Comparison of ENCODE assay signal across 8 cellular contexts in genomic region chr11:5625281-5625680, GRCh38. TPM values are rescaled to one million over a fixed set of nuclear protein-coding genes. Genes with fewer than 3 reads are reported as not detected.
DNase-seq lines count a peak whose midpoint lies in the region; ATAC-seq and TF ChIP-seq lines count a peak whose summit lies in the region.

No MANE protein-coding gene starts in this region.

- ATAC-seq in GM21723 (IDR thresholded peaks at IDR 0.05; ENCODE audit: unreplicated experiment) (peak; percentile 5), gastroesophageal sphincter (no peak), HG02610 (IDR thresholded peaks at IDR 0.05; ENCODE audit: unreplicated experiment) (no peak)

- DNase-seq in NCI-H2081 (lab: John Stamatoyannopoulos, UW) (no peak), WERI-Rb-1 (no peak), NCI-H446 treated with DMSO at 0.1 percent for 48 hours (lab: John Stamatoyannopoulos, UW) (no peak)

- peak overlapping the region; percentile 79 for H3K9ac ChIP-seq in skeletal muscle satellite cell (ENCODE audit: low read depth, low read length)

- WGBS in gastroesophageal sphincter (ENCODE audit: low coverage in 1 of 2), 2 donors: 0 to 28% methylated on average over 2 to 4 of the region's 4 CpGs

- no peak for TF ChIP-seq EP300 in gastroesophageal sphincter (IDR thresholded peaks at IDR 0.05)

- TF ChIP-seq POLR2A in gastroesophageal sphincter (IDR thresholded peaks at IDR 0.05): no peak

- H3K4me3 ChIP-seq in WI38 (ENCODE audit: low read depth, low read length): peak overlapping the region; percentile 73
- peak overlapping the region; percentile 58 to 67 for H3K4me3 ChIP-seq in gastroesophageal sphincter
- H3K4me3 ChIP-seq in skeletal muscle satellite cell (ENCODE audit: low read length): peak overlapping the region; percentile 82
- H3K4me3 ChIP-seq in WERI-Rb-1 (ENCODE audit: low read depth, low read length): no peak overlapping the region

- H3K9me3 ChIP-seq in gastroesophageal sphincter (no peaks in the 10 kb centered on the region), skeletal muscle satellite cell (replicated peaks; ENCODE audit: low read length) (no peaks in the 10 kb centered on the region), WERI-Rb-1 (ENCODE audit: severe bottlenecking) (no peaks in the 10 kb centered on the region)

- TF ChIP-seq CTCF in WI38 (IDR thresholded peaks at IDR 0.05; ENCODE audit: low read depth, low read length) (no peak), gastroesophageal sphincter (IDR thresholded peaks at IDR 0.05) (no peak), WERI-Rb-1 (IDR thresholded peaks at IDR 0.05; ENCODE audit: low read depth, low read length) (no peak)

- peaks cover 11 to 36% (median 18%) of the 10 kb centered on the region in 3 donors for H3K4me1 ChIP-seq in gastroesophageal sphincter
- H3K4me1 ChIP-seq in skeletal muscle satellite cell (ENCODE audit: control insufficient read depth, insufficient read depth, low read length): peaks cover 28% of the 10 kb centered on the region

- H3K27me3 ChIP-seq in gastroesophageal sphincter (no peaks in the 10 kb centered on the region), skeletal muscle satellite cell (ENCODE audit: control insufficient read depth, insufficient read depth, low read length) (no peaks in the 10 kb centered on the region), WERI-Rb-1 (ENCODE audit: insufficient read depth, low read depth, severe bottlenecking) (peaks cover 85% of the 10 kb centered on the region)

- H3K4me2 ChIP-seq in skeletal muscle satellite cell (ENCODE audit: low read length): peak overlapping the region; percentile 87

- no peaks in the 10 kb centered on the region for H3K36me3 ChIP-seq in gastroesophageal sphincter
- H3K36me3 ChIP-seq in skeletal muscle satellite cell (ENCODE audit: insufficient read depth, low read length): no peaks in the 10 kb centered on the region
- no peaks in the 10 kb centered on the region for H3K36me3 ChIP-seq in WERI-Rb-1

- H3K27ac ChIP-seq in gastroesophageal sphincter (peak overlapping the region in 3 of 4 donors; percentile 68 to 78 (median 69)), WERI-Rb-1 (no peak overlapping the region)

RNA-seq across cellular contexts. Expression of gene TRIM34, which starts 0.5 kb away (rescaled TPM):
- total RNA-seq in gastroesophageal sphincter: 1 to 10 TPM; 3.8 to 9.2 (median 4.5) TPM
- 6.6 and 8.1 TPM in 2 replicates for total RNA-seq in skeletal muscle satellite cell (2012; rRNA removed)

RNA-seq across cellular contexts. Expression of gene TRIM6, which starts 28.8 kb away (rescaled TPM):
- total RNA-seq in gastroesophageal sphincter: 1 to 10 TPM; 1.6 to 5.6 (median 2.1) TPM
- 3.9 and 5.1 TPM in 2 replicates for total RNA-seq in skeletal muscle satellite cell (2012; rRNA removed)

RNA-seq across cellular contexts. Expression of gene OR52B6, which starts 44.6 kb away (rescaled TPM):
- total RNA-seq in gastroesophageal sphincter: not detected
- total RNA-seq in skeletal muscle satellite cell (2012; rRNA removed): not detected in 2 replicates

RNA-seq across cellular contexts. Expression of gene TRIM5, which starts 59.6 kb away (rescaled TPM):
- total RNA-seq in gastroesophageal sphincter: 10 to 100 TPM in 3 of 4 donors, 1 to 10 TPM in 1; 8.9 to 21.4 (median 14.9) TPM
- 16.2 and 23.6 TPM in 2 replicates for total RNA-seq in skeletal muscle satellite cell (2012; rRNA removed)
